In genomic region chr11:114068327-114068726, GRCh38 we compare ENCODE assay signal across 28 cellular contexts. TPM values are rescaled to one million over a fixed set of nuclear protein-coding genes. Genes with fewer than 3 reads are reported as not detected.
A peak's percentile ranks its signal among the peaks of the same experiment; 100 is the strongest.
DNase-seq lines count a peak whose midpoint lies in the region; ATAC-seq, FAIRE-seq and TF ChIP-seq lines count a peak whose summit lies in the region.
"Had no signal": no experiment of that assay in that cellular context is flagged by ENCODE, and none has a peak within 500 bp of the region (broad histone marks: within the 10 kb centered on the region; RNA-seq: fewer than 3 reads in every experiment).

No MANE protein-coding gene starts in this region.

- no peaks in the 10 kb centered on the region for H3K9me3 ChIP-seq in CD8-positive, alpha-beta memory T cell (ENCODE audit: low read length)
- H3K9me3 ChIP-seq in ascending aorta (no peaks in the 10 kb centered on the region), SJCRH30 (replicated peaks) (no peaks in the 10 kb centered on the region), kidney (ENCODE audit: control insufficient read depth in 1 of 2, low read length in 2 of 2) (no peaks in the 10 kb centered on the region)
- H3K9me3 ChIP-seq: BE2C, pancreas had no signal

- POLR2A ChIA-PET in CD8-positive, alpha-beta memory T cell (lab: Charles Lee) = no interaction called here

- H3K27ac Mint-ChIP-seq in CD8-positive, alpha-beta memory T cell = peak overlapping the region in 6 of 8 donors; percentile 17 to 99 (median 97)
- peak overlapping the region in 1 of 2 donors; percentile 87 for H3K27ac Mint-ChIP-seq in natural killer cell treated with Interleukin-12 subunit alpha and Interleukin-12 subunit beta and Interleukin-15 and Interleukin-18, amount 100 ng/mL, for 72 hours
- H3K27ac Mint-ChIP-seq: activated CD4-positive, alpha-beta T cell treated with anti-CD3 and anti-CD28 coated beads, Interleukin-2, amount 10 ng/mL, durations not matched to agents 7 days and 5 days; activated naive CD8-positive, alpha-beta T cell treated with anti-CD3 and anti-CD28 coated beads, Interleukin-2, amount 50 U/mL, for 24 hours; dendritic cell treated with granulocyte-macrophage colony-stimulating factor and Interleukin-4, amounts not matched to agents 40 ng/mL and 50 ng/mL, for 4 days; endodermal cell had no signal

- H3K27me3 Mint-ChIP-seq in CD8-positive, alpha-beta memory T cell = no peaks in the 10 kb centered on the region
- H3K27me3 Mint-ChIP-seq in natural killer cell treated with Interleukin-12 subunit alpha and Interleukin-12 subunit beta and Interleukin-15 and Interleukin-18, amount 100 ng/mL, for 72 hours = no peaks in the 10 kb centered on the region
- H3K27me3 Mint-ChIP-seq: activated naive CD8-positive, alpha-beta T cell treated with anti-CD3 and anti-CD28 coated beads, Interleukin-2, amount 50 U/mL, for 24 hours; central memory CD8-positive, alpha-beta T cell had no signal

- no peaks in the 10 kb centered on the region for H3K9me3 Mint-ChIP-seq in CD8-positive, alpha-beta memory T cell
- H3K9me3 Mint-ChIP-seq in natural killer cell treated with Interleukin-12 subunit alpha and Interleukin-12 subunit beta and Interleukin-15 and Interleukin-18, amount 100 ng/mL, for 72 hours = no peaks in the 10 kb centered on the region
- H3K9me3 Mint-ChIP-seq: activated CD4-positive, alpha-beta T cell treated with anti-CD3 and anti-CD28 coated beads, Interleukin-2, amount 10 ng/mL, durations not matched to agents 7 days and 5 days; activated naive CD8-positive, alpha-beta T cell treated with anti-CD3 and anti-CD28 coated beads, Interleukin-2, amount 50 U/mL, for 24 hours; central memory CD8-positive, alpha-beta T cell; dendritic cell treated with granulocyte-macrophage colony-stimulating factor and Interleukin-4, amounts not matched to agents 40 ng/mL and 50 ng/mL, for 4 days; endodermal cell had no signal

- no peaks in the 10 kb centered on the region for H3K27me3 ChIP-seq in CD8-positive, alpha-beta memory T cell (ENCODE audit: insufficient read depth, low read length, poor library complexity, severe bottlenecking)
- no peaks in the 10 kb centered on the region for H3K27me3 ChIP-seq in ascending aorta
- no peaks in the 10 kb centered on the region for H3K27me3 ChIP-seq in SJCRH30
- H3K27me3 ChIP-seq: pancreas had no signal

- TF ChIP-seq CTCF in ascending aorta (IDR thresholded peaks at IDR 0.05) = no peak
- no peak for TF ChIP-seq CTCF in kidney (IDR thresholded peaks at IDR 0.05; ENCODE audit: borderline replicate concordance, extremely low read depth, insufficient read depth)

- intact Hi-C loops in ascending aorta (cut with DNase I) (no loop called here), kidney (cut with DNase I) (loop anchor here (10.0 kb wide), 1 partner anchor 96 kb away; no protein-coding TSS in a partner anchor)

- H3K27ac ChIP-seq in CD8-positive, alpha-beta memory T cell (ENCODE audit: low read depth, low read length) = no peak overlapping the region
- H3K27ac ChIP-seq in ascending aorta (peak overlapping the region; percentile 62 to 97), temporal lobe (ENCODE audit: low read depth, low read length) (peak overlapping the region; percentile 27), SJCRH30 (no peak overlapping the region), kidney (ENCODE audit: low read depth in 2 of 2, low read length in 2 of 2) (no peak overlapping the region)
- H3K27ac ChIP-seq: pancreas had no signal

- H3K9ac ChIP-seq in kidney (ENCODE audit: low read length in 2 of 2) = no peak overlapping the region

- no peak for FAIRE-seq in kidney (lab: Jason Lieb, UNC)
- FAIRE-seq: GM18507, pancreas had no signal

- peaks cover 16 to 48% (median 33%) of the 10 kb centered on the region in 3 donors for H3K4me1 Mint-ChIP-seq in CD8-positive, alpha-beta memory T cell
- peaks cover 58 to 78% of the 10 kb centered on the region in 2 donors for H3K4me1 Mint-ChIP-seq in natural killer cell treated with Interleukin-12 subunit alpha and Interleukin-12 subunit beta and Interleukin-15 and Interleukin-18, amount 100 ng/mL, for 72 hours (ENCODE audit: low read depth in 2 of 2)

- CTCF ChIA-PET in CD8-positive, alpha-beta memory T cell (lab: Charles Lee) = interaction anchor here (0.7 to 1.1 kb wide), 2 partner anchors 8 to 294 kb away, joined by 3 to 4 read pairs; no protein-coding TSS in a partner anchor

- H3K36me3 Mint-ChIP-seq in CD8-positive, alpha-beta memory T cell = peaks cover 0 to 12% (median 2%) of the 10 kb centered on the region in 3 donors
- H3K36me3 Mint-ChIP-seq in natural killer cell treated with Interleukin-12 subunit alpha and Interleukin-12 subunit beta and Interleukin-15 and Interleukin-18, amount 100 ng/mL, for 72 hours = no peaks in the 10 kb centered on the region

- no peak for ATAC-seq in natural killer cell treated with Interleukin-12 subunit alpha and Interleukin-12 subunit beta and Interleukin-15 and Interleukin-18, amount 100 ng/mL, for 72 hours
- ATAC-seq in GM19023 (IDR thresholded peaks at IDR 0.05; ENCODE audit: unreplicated experiment) = no peak
- ATAC-seq: activated naive CD8-positive, alpha-beta T cell treated with anti-CD3 and anti-CD28 coated beads, Interleukin-2, amount 50 U/mL, for 24 hours; pancreas had no signal

- no peak for DNase-seq in CD8-positive, alpha-beta memory T cell
- DNase-seq in ascending aorta (ENCODE audit: low spot score in 2 of 2) (no peak), SJCRH30 (no peak), kidney (no peak)
- no peak for DNase-seq in natural killer cell treated with Interleukin-12 subunit alpha and Interleukin-12 subunit beta and Interleukin-15 and Interleukin-18, amount 100 ng/mL, for 72 hours (ENCODE audit: low spot score)
- DNase-seq: activated CD4-positive, alpha-beta T cell treated with anti-CD3 and anti-CD28 coated beads, Interleukin-2, amount 10 ng/mL, durations not matched to agents 7 days and 5 days; activated naive CD8-positive, alpha-beta T cell treated with anti-CD3 and anti-CD28 coated beads, Interleukin-2, amount 50 U/mL, for 24 hours; activated T-cell treated with anti-CD3 and anti-CD28 coated beads, Interleukin-2, amount 50 U/mL, for 48 hours; BE2C; DMS 273 treated with DMSO at 0.1 percent for 48 hours; endodermal cell; foreskin fibroblast; KBM-7; NCI-H1105; NCI-H187 treated with DMSO at 0.1 percent for 48 hours; NCI-H2171; NCI-H510A; pancreas; retina; T1000 had no signal

- no peaks in the 10 kb centered on the region for H3K36me3 ChIP-seq in CD8-positive, alpha-beta memory T cell (ENCODE audit: insufficient read depth, low read length)
- peaks cover 65 to 86% of the 10 kb centered on the region in 2 donors for H3K36me3 ChIP-seq in ascending aorta
- no peaks in the 10 kb centered on the region for H3K36me3 ChIP-seq in SJCRH30
- peaks cover 34 to 54% of the 10 kb centered on the region in 2 donors for H3K36me3 ChIP-seq in kidney (ENCODE audit: control insufficient read depth in 1 of 2, insufficient read depth in 2 of 2, low read length in 2 of 2)
- H3K36me3 ChIP-seq: BE2C had no signal

- H3K4me3 ChIP-seq in CD8-positive, alpha-beta memory T cell (ENCODE audit: low read length) = no peak overlapping the region
- peak overlapping the region; percentile 35 to 99 for H3K4me3 ChIP-seq in ascending aorta
- H3K4me3 ChIP-seq in SJCRH30 = no peak overlapping the region
- no peak overlapping the region for H3K4me3 ChIP-seq in kidney (ENCODE audit: low read length in 2 of 2)
- H3K4me3 ChIP-seq: pancreas had no signal

- peaks cover 5% of the 10 kb centered on the region for H3K4me1 ChIP-seq in CD8-positive, alpha-beta memory T cell (ENCODE audit: insufficient read depth, low read length)
- peaks cover 28 to 53% of the 10 kb centered on the region in 2 donors for H3K4me1 ChIP-seq in ascending aorta
- H3K4me1 ChIP-seq in SJCRH30 = no peaks in the 10 kb centered on the region
- peaks cover 10 to 32% of the 10 kb centered on the region in 2 donors for H3K4me1 ChIP-seq in kidney (ENCODE audit: control insufficient read depth in 1 of 2, insufficient read depth in 1 of 2, low read depth in 1 of 2, low read length in 2 of 2)
- H3K4me1 ChIP-seq: BE2C had no signal

- peak overlapping the region in 5 of 7 donors; percentile 63 to 97 (median 79) for H3K4me3 Mint-ChIP-seq in CD8-positive, alpha-beta memory T cell
- H3K4me3 Mint-ChIP-seq in natural killer cell treated with Interleukin-12 subunit alpha and Interleukin-12 subunit beta and Interleukin-15 and Interleukin-18, amount 100 ng/mL, for 72 hours = peak overlapping the region; percentile 30
- H3K4me3 Mint-ChIP-seq: activated CD4-positive, alpha-beta T cell treated with anti-CD3 and anti-CD28 coated beads, Interleukin-2, amount 10 ng/mL, durations not matched to agents 7 days and 5 days; activated naive CD8-positive, alpha-beta T cell treated with anti-CD3 and anti-CD28 coated beads, Interleukin-2, amount 50 U/mL, for 24 hours; central memory CD8-positive, alpha-beta T cell; dendritic cell treated with granulocyte-macrophage colony-stimulating factor and Interleukin-4, amounts not matched to agents 40 ng/mL and 50 ng/mL, for 4 days had no signal

RNA-seq across cellular contexts. Expression of gene ZBTB16, which starts 8.8 kb away (rescaled TPM):
- total RNA-seq in CD8-positive, alpha-beta memory T cell = 1 to 10 TPM; 2.1 to 2.2 TPM
- polyA plus RNA-seq in CD8-positive, alpha-beta memory T cell = 71.9 TPM
- total RNA-seq in ascending aorta = 344 TPM
- 10 to 100 TPM in 1 of 2 donors, 1 to 10 TPM in 1; 2.7 to 13.1 TPM for total RNA-seq in natural killer cell treated with Interleukin-12 subunit alpha and Interleukin-12 subunit beta and Interleukin-15 and Interleukin-18, amount 100 ng/mL, for 72 hours
- 8.4 TPM for total RNA-seq in temporal lobe
- not detected in 2 replicates for total RNA-seq in SJCRH30 (2014; rRNA removed; shearing (Covaris generic))
- total RNA-seq in kidney = 126 TPM
- 2.5 TPM for polyA plus RNA-seq in kidney (ENCODE audit: insufficient read depth, low read depth, low replicate concordance)
- total RNA-seq: H4, M059J, RPMI7951 had no signal

Comparison
In these comparisons a context has a peak if more than half of its experiments do, and no peak if none do; other contexts are left out.
1. H3K27ac ChIP-seq: peak in ascending aorta (2 of 2) and temporal lobe (single experiment); none in CD8-positive, alpha-beta memory T cell (single experiment), SJCRH30 (single experiment) and kidney (0 of 2).
2. H3K4me3 ChIP-seq: peak in ascending aorta (2 of 2); none in CD8-positive, alpha-beta memory T cell (single experiment), SJCRH30 (single experiment) and kidney (0 of 2).